Comparison of ENCODE assay signal across 8 cellular contexts in the genomic region with DNA sequence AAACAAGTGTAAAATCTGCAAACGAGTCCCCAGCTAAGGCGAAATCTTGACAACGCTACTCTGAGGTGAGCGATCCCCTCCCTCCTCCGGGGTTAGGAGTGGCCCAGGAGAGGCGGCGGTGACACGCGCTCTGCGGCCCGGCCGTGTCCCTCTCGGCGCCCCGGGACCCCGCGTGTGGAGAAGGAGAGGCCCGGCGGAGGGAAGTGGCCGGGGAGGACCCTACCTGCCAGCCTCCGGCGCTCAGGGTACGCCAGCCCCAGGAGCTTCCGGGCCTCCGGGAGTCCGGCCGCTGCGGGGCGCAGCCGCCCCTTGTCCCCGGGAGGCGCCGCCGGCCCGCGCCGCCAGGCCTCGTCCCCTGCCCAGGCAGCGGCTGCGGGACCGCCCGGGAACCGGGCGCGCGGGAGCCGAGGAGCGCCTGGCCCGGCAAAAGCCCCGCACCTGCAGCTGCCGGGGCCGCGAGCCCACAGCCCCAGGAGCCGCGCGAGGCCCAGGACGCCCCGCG. TPM values are rescaled to one million over a fixed set of nuclear protein-coding genes. Genes with fewer than 3 reads are reported as not detected.
DNase-seq lines count a peak whose midpoint lies in the region; ATAC-seq and TF ChIP-seq lines count a peak whose summit lies in the region.

No MANE protein-coding gene starts in this region.

- CTCF ChIA-PET in MCF 10A (lab: Yijun Ruan, JAX), result interaction anchor here (0.6 to 4.7 kb wide), 23 partner anchors 10 to 1467 kb away, joined by 3 to 65 read pairs (median 4); partner anchors contain the start of genes NUP133, TAF5L and URB2

- POLR2A ChIA-PET in MCF 10A (lab: Yijun Ruan, JAX), result interaction anchor here (0.6 to 8.4 kb wide), 20 partner anchors 11 to 1378 kb away, joined by 3 to 375 read pairs (median 4); partner anchors contain the start of genes NUP133, TAF5L and URB2

- H3K36me3 Mint-ChIP-seq in MCF 10A (ENCODE audit: insufficient read depth, unreplicated experiment), result peaks cover 22% of the 10 kb centered on the region

- peaks cover 35% of the 10 kb centered on the region for H3K4me1 Mint-ChIP-seq in MCF 10A (ENCODE audit: insufficient read depth, unreplicated experiment)

- no peaks in the 10 kb centered on the region for H3K9me3 Mint-ChIP-seq in MCF 10A (ENCODE audit: unreplicated experiment)

- peak; percentile 11 for TF ChIP-seq CTCF in MCF 10A (IDR thresholded peaks at IDR 0.05; ENCODE audit: unreplicated experiment)

- peak overlapping the region; percentile 26 for H3K27ac Mint-ChIP-seq in MCF 10A (ENCODE audit: low read depth, unreplicated experiment)

- no peaks in the 10 kb centered on the region for H3K27me3 Mint-ChIP-seq in MCF 10A (ENCODE audit: insufficient read depth, unreplicated experiment)

- DNase-seq in COLO668 (lab: John Stamatoyannopoulos, UW; ENCODE audit: unreplicated experiment) (peak; percentile 74), T-helper 22 cell (ENCODE audit: low read depth) (peak; percentile 2), MCF 10A (ENCODE audit: unreplicated experiment) (peak; percentile 48), iPS-NIHi7 (ENCODE audit: extremely low spot score) (peak; percentile 56), middle frontal gyrus (ENCODE audit: extremely low spot score, low spot score) (no peak)

- peak overlapping the region; percentile 68 to 98 (median 78) for H3K4me3 ChIP-seq in skin epidermis

- BruUV-seq in MCF 10A (replicated peaks; lab: Mats Ljungman, UMichigan), result no TSS peak

- H3K27ac ChIP-seq in skin epidermis, result peak overlapping the region; percentile 68 to 92 (median 84)

- intact Hi-C loops in MCF 10A (cut with micrococcal nuclease), result loop anchor here (2.0 kb wide), 1 partner anchor 753 kb away; no protein-coding TSS in a partner anchor

- H3K4me3 Mint-ChIP-seq in MCF 10A (ENCODE audit: unreplicated experiment), result peak overlapping the region; percentile 83

- ATAC-seq in GM19397 (IDR thresholded peaks at IDR 0.05; ENCODE audit: unreplicated experiment) (peak; percentile 41), HG03457 (IDR thresholded peaks at IDR 0.05; ENCODE audit: unreplicated experiment) (peak; percentile 26)

RNA-seq across cellular contexts. Expression of gene ABCB10, which starts 0.5 kb away (rescaled TPM):
- 34.8 and 38.4 TPM in 2 replicates for total RNA-seq in MCF 10A (2022)

RNA-seq across cellular contexts. Expression of gene NUP133, which starts 49.8 kb away (rescaled TPM):
- 65.2 and 67.3 TPM in 2 replicates for total RNA-seq in MCF 10A (2022)
